ENCODE assay signal across 19 cellular contexts in genomic region chr17:81526662-81527571, GRCh38.
"Had no signal": no experiment of that assay in that cellular context is flagged by ENCODE, and none has a peak within 500 bp of the region (broad histone marks: within the 10 kb centered on the region; RNA-seq: fewer than 3 reads in every experiment).

No MANE protein-coding gene starts in this region.

- DNase-seq: activated CD4-positive, alpha-beta T cell treated with anti-CD3 and anti-CD28 coated beads for 48 hours; activated CD8-positive, alpha-beta T cell treated with anti-CD3 and anti-CD28 coated beads for 36 hours; activated effector memory CD4-positive, alpha-beta T cell treated with anti-CD3 and anti-CD28 coated beads, Interleukin-2, amount 50 U/mL, for 16 hours; activated T-cell treated with anti-CD3 and anti-CD28 coated beads, Interleukin-2, amount 50 U/mL, for 48 hours; adrenal gland; mammary epithelial cell; naive B cell; stimulated activated CD4-positive, alpha-beta T cell treated with anti-CD3 and anti-CD28 coated beads, Interleukin-4, amount 100 ng/mL, for 4 hours; stimulated activated CD8-positive, alpha-beta memory T cell treated with anti-CD3 and anti-CD28 coated beads, Interleukin-4, amount 100 ng/mL, for 48 hours; testis had no signal

- ATAC-seq: activated CD8-positive, alpha-beta T cell treated with anti-CD3 and anti-CD28 coated beads for 36 hours had no signal

- H3K36me3 Mint-ChIP-seq: activated naive CD4-positive, alpha-beta T cell treated with anti-CD3 and anti-CD28 coated beads, Interleukin-2, amount 50 U/mL, for 24 hours; naive B cell had no signal

- H3K4me1 ChIP-seq: adrenal gland, testis had no signal

- H3K4me3 ChIP-seq: adrenal gland, cardiac muscle cell, smooth muscle cell, testis had no signal

- H3K27ac ChIP-seq: adrenal gland, cardiac muscle cell, neutrophil, testis had no signal

- H3K4me2 ChIP-seq: smooth muscle cell had no signal

- H3K27me3 ChIP-seq: cardiac muscle cell, testis had no signal

- H3K36me3 ChIP-seq: adrenal gland, cardiac muscle cell, neutrophil had no signal

- H3K9me3 ChIP-seq: adrenal gland, neutrophil, testis had no signal

- H3K27ac Mint-ChIP-seq: activated CD8-positive, alpha-beta T cell treated with anti-CD3 and anti-CD28 coated beads for 36 hours; activated naive CD4-positive, alpha-beta T cell treated with anti-CD3 and anti-CD28 coated beads, Interleukin-2, amount 50 U/mL, for 24 hours; stimulated activated naive CD8-positive, alpha-beta T cell treated with anti-CD3 and anti-CD28 coated beads, Interleukin-15, Interleukin-2, amounts not matched to agents 100 ng/mL and 50 ng/mL, for 24 hours; T-helper 1 cell treated with Interleukin-12 subunit alpha and Interleukin-12 subunit beta and Interleukin-4 antibody, amounts not matched to agents 30 μg/mL and 1 μg/mL, for 36 hours had no signal

- FAIRE-seq: colon, endometrium, islet of Langerhans had no signal

- H3K9me3 Mint-ChIP-seq: activated CD8-positive, alpha-beta T cell treated with anti-CD3 and anti-CD28 coated beads for 36 hours; activated naive CD4-positive, alpha-beta T cell treated with anti-CD3 and anti-CD28 coated beads, Interleukin-2, amount 50 U/mL, for 24 hours; naive B cell; stimulated activated naive CD8-positive, alpha-beta T cell treated with anti-CD3 and anti-CD28 coated beads, Interleukin-15, Interleukin-2, amounts not matched to agents 100 ng/mL and 50 ng/mL, for 24 hours; T-helper 1 cell treated with Interleukin-12 subunit alpha and Interleukin-12 subunit beta and Interleukin-4 antibody, amounts not matched to agents 30 μg/mL and 1 μg/mL, for 36 hours had no signal

- H3K4me3 Mint-ChIP-seq: activated CD8-positive, alpha-beta T cell treated with anti-CD3 and anti-CD28 coated beads for 36 hours; activated naive CD4-positive, alpha-beta T cell treated with anti-CD3 and anti-CD28 coated beads, Interleukin-2, amount 50 U/mL, for 24 hours; naive B cell; stimulated activated naive CD8-positive, alpha-beta T cell treated with anti-CD3 and anti-CD28 coated beads, Interleukin-15, Interleukin-2, amounts not matched to agents 100 ng/mL and 50 ng/mL, for 24 hours; T-helper 1 cell treated with Interleukin-12 subunit alpha and Interleukin-12 subunit beta and Interleukin-4 antibody, amounts not matched to agents 30 μg/mL and 1 μg/mL, for 36 hours had no signal

- H3K4me1 Mint-ChIP-seq: activated naive CD4-positive, alpha-beta T cell treated with anti-CD3 and anti-CD28 coated beads, Interleukin-2, amount 50 U/mL, for 24 hours had no signal
